ENCODE assay signal across 1 cellular context in genomic region chr10:13852872-13853271, GRCh38.
TF ChIP-seq lines count a peak whose summit lies in the region.

No MANE protein-coding gene starts in this region.

TF ChIP-seq in GM23338, 12 proteins besides CTCF, POLR2A, EP300 and RAD21 (continued from another document):
- TF ChIP-seq ZNF462 (CRISPR knock-in tag; IDR thresholded peaks at IDR 0.05) = no peak
- no peak for TF ChIP-seq POLR2AphosphoS5 (IDR thresholded peaks at IDR 0.05; ENCODE audit: low read depth)
- TF ChIP-seq STAT1 (IDR thresholded peaks at IDR 0.05; ENCODE audit: unreplicated experiment) = no peak
- no peak for TF ChIP-seq EZH2 (IDR thresholded peaks at IDR 0.05; ENCODE audit: low read depth, unreplicated experiment)
